ENCODE assay signal across 31 cellular contexts in the genomic region with DNA sequence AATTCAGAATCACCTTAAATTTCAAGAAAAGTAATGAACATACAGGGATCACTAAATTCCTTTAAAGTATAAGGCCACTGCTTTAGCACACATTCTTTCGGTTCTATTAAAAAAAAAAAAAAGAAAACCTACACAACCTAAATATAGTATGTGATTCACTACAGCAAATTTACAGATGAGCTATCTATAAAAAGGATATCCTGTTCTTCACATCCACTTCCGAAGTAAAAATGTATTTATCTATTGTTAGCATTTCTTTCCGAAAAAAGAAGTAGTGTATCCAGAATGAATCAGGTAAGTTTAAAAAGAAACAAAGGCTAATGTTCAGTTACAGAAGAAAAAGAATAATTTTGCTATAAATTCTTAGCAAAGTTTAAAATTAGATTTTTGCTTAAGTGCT.
"Had no signal": no experiment of that assay in that cellular context is flagged by ENCODE, and none has a peak within 500 bp of the region (broad histone marks: within the 10 kb centered on the region; RNA-seq: fewer than 3 reads in every experiment).

No MANE protein-coding gene starts in this region.

- H3K27ac Mint-ChIP-seq: activated CD8-positive, alpha-beta T cell treated with anti-CD3 and anti-CD28 coated beads for 36 hours; activated naive CD8-positive, alpha-beta T cell treated with anti-CD3 and anti-CD28 coated beads for 36 hours; activated T-helper 17 cell treated with anti-CD3 and anti-CD28 coated beads, Interleukin-2, amount 50 U/mL, for 72 hours; T-helper 1 cell treated with Interleukin-12 subunit alpha and Interleukin-12 subunit beta and Interleukin-4 antibody, amounts not matched to agents 30 μg/mL and 1 μg/mL, for 36 hours; T-helper 2 cell treated with Interferon-gamma antibody and Interleukin-4, amounts not matched to agents 5 μg/mL and 100 μg/mL, for 36 hours had no signal

- FAIRE-seq: TTC549 had no signal

- H3K27ac ChIP-seq: ascending aorta, cardiac muscle cell, KMS-11, SJCRH30, SK-N-MC, WERI-Rb-1 had no signal

- H3K27me3 Mint-ChIP-seq: activated CD8-positive, alpha-beta T cell treated with anti-CD3 and anti-CD28 coated beads for 36 hours; activated naive CD8-positive, alpha-beta T cell treated with anti-CD3 and anti-CD28 coated beads for 36 hours; activated T-helper 17 cell treated with anti-CD3 and anti-CD28 coated beads, Interleukin-2, amount 50 U/mL, for 72 hours had no signal

- H3K4me3 ChIP-seq: ascending aorta, cardiac muscle cell, SJCRH30, SK-N-MC had no signal

- H3K4me2 ChIP-seq: KMS-11 had no signal

- H3K9me3 Mint-ChIP-seq: activated CD8-positive, alpha-beta T cell treated with anti-CD3 and anti-CD28 coated beads for 36 hours; activated naive CD8-positive, alpha-beta T cell treated with anti-CD3 and anti-CD28 coated beads for 36 hours; activated T-cell treated with anti-CD3 and anti-CD28 coated beads, Interleukin-2, amount 50 U/mL, for 72 hours; activated T-helper 17 cell treated with anti-CD3 and anti-CD28 coated beads, Interleukin-2, amount 50 U/mL, for 72 hours; T-helper 1 cell treated with Interleukin-12 subunit alpha and Interleukin-12 subunit beta and Interleukin-4 antibody, amounts not matched to agents 30 μg/mL and 1 μg/mL, for 36 hours; T-helper 2 cell treated with Interferon-gamma antibody and Interleukin-4, amounts not matched to agents 5 μg/mL and 100 μg/mL, for 36 hours had no signal

- H3K4me3 Mint-ChIP-seq: activated CD8-positive, alpha-beta T cell treated with anti-CD3 and anti-CD28 coated beads for 36 hours; activated naive CD8-positive, alpha-beta T cell treated with anti-CD3 and anti-CD28 coated beads for 36 hours; activated T-cell treated with anti-CD3 and anti-CD28 coated beads, Interleukin-2, amount 50 U/mL, for 72 hours; activated T-helper 17 cell treated with anti-CD3 and anti-CD28 coated beads, Interleukin-2, amount 50 U/mL, for 72 hours; T-helper 1 cell treated with Interleukin-12 subunit alpha and Interleukin-12 subunit beta and Interleukin-4 antibody, amounts not matched to agents 30 μg/mL and 1 μg/mL, for 36 hours; T-helper 2 cell treated with Interferon-gamma antibody and Interleukin-4, amounts not matched to agents 5 μg/mL and 100 μg/mL, for 36 hours had no signal

- H3K9me3 ChIP-seq: ascending aorta, SJCRH30 had no signal

- DNase-seq: activated CD4-positive, alpha-beta T cell treated with anti-CD3 and anti-CD28 coated beads for 1 hour; activated CD4-positive, alpha-beta T cell treated with anti-CD3 and anti-CD28 coated beads for 48 hours; activated CD4-positive, CD25-positive, alpha-beta regulatory T cell; activated CD8-positive, alpha-beta T cell treated with anti-CD3 and anti-CD28 coated beads for 36 hours; activated effector memory CD4-positive, alpha-beta T cell treated with anti-CD3 and anti-CD28 coated beads, Interleukin-2, amount 50 U/mL, for 16 hours; activated naive CD4-positive, alpha-beta T cell; activated naive CD4-positive, alpha-beta T cell treated with anti-CD3 and anti-CD28 coated beads, Interleukin-2, amount 50 U/mL, for 16 hours; activated naive CD8-positive, alpha-beta T cell treated with anti-CD3 and anti-CD28 coated beads for 36 hours; activated T-cell treated with anti-CD3 and anti-CD28 coated beads, Interleukin-2, amount 50 U/mL, for 1 hour; activated T-cell treated with anti-CD3 and anti-CD28 coated beads, Interleukin-2, amount 50 U/mL, for 72 hours; amniotic stem cell; NCI-H1092 treated with DMSO at 0.1 percent for 48 hours; NCI-H1417; NCI-H146; NCI-H187; NCI-H2029 treated with DMSO at 0.1 percent for 48 hours; NCI-H2107; NCI-H2171; NCI-H2227 treated with DMSO at 0.1 percent for 48 hours; NCI-H446; SHP77; SJCRH30; WERI-Rb-1 had no signal

- H3K9ac ChIP-seq: KMS-11 had no signal

- H3K4me1 ChIP-seq: ascending aorta, SJCRH30 had no signal

- H3K27me3 ChIP-seq: ascending aorta, cardiac muscle cell, SJCRH30 had no signal

- H3K4me1 Mint-ChIP-seq: activated naive CD8-positive, alpha-beta T cell treated with anti-CD3 and anti-CD28 coated beads for 36 hours; activated T-helper 17 cell treated with anti-CD3 and anti-CD28 coated beads, Interleukin-2, amount 50 U/mL, for 72 hours had no signal
